26 cellular contexts compared by ENCODE assay signal in the genomic region with DNA sequence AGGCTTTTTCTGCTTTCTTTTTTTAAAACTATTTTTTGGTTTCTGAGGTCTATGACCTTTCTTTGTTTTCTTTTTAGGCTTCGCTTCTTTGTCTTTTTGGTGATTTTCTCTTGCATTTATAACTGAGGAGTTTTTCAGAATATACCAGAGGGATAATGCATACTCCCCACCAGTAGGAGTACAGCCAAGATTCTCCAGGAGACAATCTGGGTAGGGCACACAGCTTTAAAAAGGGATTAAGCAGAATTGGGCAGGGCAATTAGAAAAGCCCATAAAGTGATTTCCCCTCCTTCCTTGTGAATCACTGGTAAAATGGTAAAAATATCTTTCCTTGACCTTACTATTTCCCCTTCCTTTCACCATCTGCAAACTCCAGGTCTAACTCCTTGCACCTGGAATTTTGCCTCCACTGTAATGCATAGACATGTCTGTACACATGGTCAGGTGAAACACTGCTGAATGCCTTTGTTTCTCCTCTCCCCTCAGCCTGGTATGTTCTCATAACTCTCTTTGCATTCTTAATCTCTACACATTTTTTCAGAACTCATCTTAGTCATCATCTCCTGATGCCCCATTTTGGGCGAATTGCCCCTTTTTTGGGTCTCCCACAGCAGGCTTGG.
A peak's percentile ranks its signal among the peaks of the same experiment; 100 is the strongest.
DNase-seq lines count a peak whose midpoint lies in the region; ATAC-seq, FAIRE-seq and TF ChIP-seq lines count a peak whose summit lies in the region.
"Had no signal": no experiment of that assay in that cellular context is flagged by ENCODE, and none has a peak within 500 bp of the region (broad histone marks: within the 10 kb centered on the region; RNA-seq: fewer than 3 reads in every experiment).

No MANE protein-coding gene starts in this region.

- no peaks in the 10 kb centered on the region for H3K27me3 ChIP-seq in iPS-20b (ENCODE audit: insufficient read depth, low read length)
- H3K27me3 ChIP-seq in colonic mucosa, result no peaks in the 10 kb centered on the region
- H3K27me3 ChIP-seq: sigmoid colon, SJSA1 had no signal

- WGBS in A549 (ENCODE audit: missing lambda C conversion rate), result 80% methylated on average over 2 of the region's 2 CpGs

- H3K9ac ChIP-seq in iPS-20b (ENCODE audit: low read depth, low read length) (no peak overlapping the region), colonic mucosa (ENCODE audit: low read depth in 2 of 2, low read length in 2 of 2) (no peak overlapping the region)

- H3K4me3 Mint-ChIP-seq in activated T-helper 17 cell treated with anti-CD3 and anti-CD28 coated beads, Interleukin-2, amount 50 U/mL, for 72 hours, result peak overlapping the region; percentile 4
- H3K4me3 Mint-ChIP-seq: naive B cell; stimulated activated memory B cell treated with anti-CD40 and anti-IgM and Interleukin-4, amounts not matched to agents 10 μg/mL and 1 μg/mL and 100 μg/mL, for 72 hours; T-helper 1 cell treated with Interleukin-12 subunit alpha and Interleukin-12 subunit beta and Interleukin-4 antibody, amounts not matched to agents 30 μg/mL and 1 μg/mL, for 36 hours had no signal

- H3K27me3 Mint-ChIP-seq in activated T-helper 17 cell treated with anti-CD3 and anti-CD28 coated beads, Interleukin-2, amount 50 U/mL, for 72 hours, result no peaks in the 10 kb centered on the region
- H3K27me3 Mint-ChIP-seq: naive B cell; stimulated activated memory B cell treated with anti-CD40 and anti-IgM and Interleukin-4, amounts not matched to agents 10 μg/mL and 1 μg/mL and 100 μg/mL, for 72 hours had no signal

- no peak for TF ChIP-seq EP300 in A549 (IDR thresholded peaks at IDR 0.05)

- intact Hi-C loops in colonic mucosa (cut with DNase I), result no loop called here

- no peaks in the 10 kb centered on the region for H3K9me3 Mint-ChIP-seq in activated T-helper 17 cell treated with anti-CD3 and anti-CD28 coated beads, Interleukin-2, amount 50 U/mL, for 72 hours
- H3K9me3 Mint-ChIP-seq: stimulated activated memory B cell treated with anti-CD40 and anti-IgM and Interleukin-4, amounts not matched to agents 10 μg/mL and 1 μg/mL and 100 μg/mL, for 72 hours; T-helper 1 cell treated with Interleukin-12 subunit alpha and Interleukin-12 subunit beta and Interleukin-4 antibody, amounts not matched to agents 30 μg/mL and 1 μg/mL, for 36 hours had no signal

- POLR2A ChIA-PET in A549 (lab: Yijun Ruan, JAX), result no interaction called here

- CTCF ChIA-PET in A549 (lab: Yijun Ruan, JAX), result interaction anchor here (0.9 kb wide), 1 partner anchor 9 kb away, joined by 3 read pairs; no protein-coding TSS in a partner anchor

- DNase-seq in A549 (ENCODE audit: low read depth in 1 of 2, low spot score in 1 of 2) (no peak), D341Med (ENCODE audit: low spot score) (peak; percentile 25), globus pallidus (ENCODE audit: low spot score) (no peak), hypothalamus (lab: John Stamatoyannopoulos, UW) (no peak), colonic mucosa (no peak)
- DNase-seq: activated CD4-positive, alpha-beta T cell treated with anti-CD3 and anti-CD28 coated beads, Interleukin-2, amount 50 U/mL, for 1 hour; activated CD8-positive, alpha-beta memory T cell treated with anti-CD3 and anti-CD28 coated beads, Interleukin-2, amount 50 U/mL, for 48 hours; activated gamma-delta T cell; anterior cingulate cortex; DMS79; effector memory CD4-positive, alpha-beta T cell; MV-4-11; naive B cell; NCI-H1694 treated with DMSO at 0.1 percent for 48 hours; PC-9; posterior cingulate gyrus; sigmoid colon had no signal

- H3K4me3 ChIP-seq in A549 (no peak overlapping the region), iPS-20b (ENCODE audit: low read length) (peak overlapping the region; percentile 20; the same call in 1 of the 2 replicates), colonic mucosa (no peak overlapping the region)
- H3K4me3 ChIP-seq: lung, PC-9, sigmoid colon, SJSA1 had no signal

- H3K4me1 Mint-ChIP-seq in activated T-helper 17 cell treated with anti-CD3 and anti-CD28 coated beads, Interleukin-2, amount 50 U/mL, for 72 hours, result peaks cover 34% of the 10 kb centered on the region

- TF ChIP-seq CTCF in A549 (IDR thresholded peaks at IDR 0.05), result no peak
- no peak for TF ChIP-seq CTCF in colonic mucosa (IDR thresholded peaks at IDR 0.05)

- no peaks in the 10 kb centered on the region for H3K9me3 ChIP-seq in A549
- no peaks in the 10 kb centered on the region for H3K9me3 ChIP-seq in iPS-20b (ENCODE audit: insufficient read depth, low read depth, low read length)
- no peaks in the 10 kb centered on the region for H3K9me3 ChIP-seq in colonic mucosa
- H3K9me3 ChIP-seq: sigmoid colon, SJSA1 had no signal

- H3K27ac Mint-ChIP-seq in activated T-helper 17 cell treated with anti-CD3 and anti-CD28 coated beads, Interleukin-2, amount 50 U/mL, for 72 hours, result peak overlapping the region; percentile 29
- H3K27ac Mint-ChIP-seq: stimulated activated memory B cell treated with anti-CD40 and anti-IgM and Interleukin-4, amounts not matched to agents 10 μg/mL and 1 μg/mL and 100 μg/mL, for 72 hours; T-helper 1 cell treated with Interleukin-12 subunit alpha and Interleukin-12 subunit beta and Interleukin-4 antibody, amounts not matched to agents 30 μg/mL and 1 μg/mL, for 36 hours had no signal

- no peak for TF ChIP-seq RAD21 in A549 (conservative IDR thresholded peaks at IDR 0.05 in 1 of 2, IDR thresholded peaks at IDR 0.05 in 1 of 2)

- H3K36me3 Mint-ChIP-seq in activated T-helper 17 cell treated with anti-CD3 and anti-CD28 coated beads, Interleukin-2, amount 50 U/mL, for 72 hours (ENCODE audit: low read depth), result no peaks in the 10 kb centered on the region

- H3K36me3 ChIP-seq in iPS-20b (ENCODE audit: insufficient read depth, low read depth, low read length) (no peaks in the 10 kb centered on the region), colonic mucosa (no peaks in the 10 kb centered on the region)

- H3K4me1 ChIP-seq in A549, result peaks cover 54% of the 10 kb centered on the region
- H3K4me1 ChIP-seq in iPS-20b (ENCODE audit: insufficient read depth, low read length), result peaks cover 19% of the 10 kb centered on the region
- H3K4me1 ChIP-seq in colonic mucosa, result no peaks in the 10 kb centered on the region

- ATAC-seq in A549 (peak; percentile 52 to 53; a peak in 4 of 6 replicates), HG03196 (IDR thresholded peaks at IDR 0.05; ENCODE audit: unreplicated experiment) (no peak)
- ATAC-seq in activated T-helper 17 cell treated with anti-CD3 and anti-CD28 coated beads, Interleukin-2, amount 50 U/mL, for 72 hours (replicated peaks), result no peak
- ATAC-seq: stimulated activated memory B cell treated with anti-CD40 and anti-IgM and Interleukin-4, amounts not matched to agents 10 μg/mL and 1 μg/mL and 100 μg/mL, for 72 hours had no signal

- H3K27ac ChIP-seq in A549 (peak overlapping the region; percentile 5 to 37; a peak in 4 of 6 replicates), iPS-20b (ENCODE audit: low read length) (no peak overlapping the region), colonic mucosa (no peak overlapping the region)
- H3K27ac ChIP-seq: PC-9, sigmoid colon, SJSA1 had no signal

- FAIRE-seq in A549 (lab: Jason Lieb, UNC), result no peak
- FAIRE-seq: H54, HTR-8/SVneo had no signal

- H3K4me2 ChIP-seq in A549, result peak overlapping the region; percentile 29
- H3K4me2 ChIP-seq: PC-9 had no signal

- TF ChIP-seq POLR2A in A549 (IDR thresholded peaks at IDR 0.05; ENCODE audit: low read length), result no peak

TF ChIP-seq in A549, 52 proteins besides CTCF, POLR2A, EP300 and RAD21:
- TF ChIP-seq FOSB (CRISPR knock-in tag; IDR thresholded peaks at IDR 0.05), result no peak
- TF ChIP-seq POLR2AphosphoS2 (conservative IDR thresholded peaks at IDR 0.05; ENCODE audit: low read length), result no peak
- TF ChIP-seq, protein P1, sequence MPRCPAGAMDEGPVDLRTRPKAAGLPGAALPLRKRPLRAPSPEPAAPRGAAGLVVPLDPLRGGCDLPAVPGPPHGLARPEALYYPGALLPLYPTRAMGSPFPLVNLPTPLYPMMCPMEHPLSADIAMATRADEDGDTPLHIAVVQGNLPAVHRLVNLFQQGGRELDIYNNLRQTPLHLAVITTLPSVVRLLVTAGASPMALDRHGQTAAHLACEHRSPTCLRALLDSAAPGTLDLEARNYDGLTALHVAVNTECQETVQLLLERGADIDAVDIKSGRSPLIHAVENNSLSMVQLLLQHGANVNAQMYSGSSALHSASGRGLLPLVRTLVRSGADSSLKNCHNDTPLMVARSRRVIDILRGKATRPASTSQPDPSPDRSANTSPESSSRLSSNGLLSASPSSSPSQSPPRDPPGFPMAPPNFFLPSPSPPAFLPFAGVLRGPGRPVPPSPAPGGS (IDR thresholded peaks at IDR 0.05), result no peak
- no peak for TF ChIP-seq SMC3 (IDR thresholded peaks at IDR 0.05)
- TF ChIP-seq RFX5 (IDR thresholded peaks at IDR 0.05), result no peak
- TF ChIP-seq HOXB5 (CRISPR knock-in tag; IDR thresholded peaks at IDR 0.05), result no peak
- TF ChIP-seq, protein P2, sequence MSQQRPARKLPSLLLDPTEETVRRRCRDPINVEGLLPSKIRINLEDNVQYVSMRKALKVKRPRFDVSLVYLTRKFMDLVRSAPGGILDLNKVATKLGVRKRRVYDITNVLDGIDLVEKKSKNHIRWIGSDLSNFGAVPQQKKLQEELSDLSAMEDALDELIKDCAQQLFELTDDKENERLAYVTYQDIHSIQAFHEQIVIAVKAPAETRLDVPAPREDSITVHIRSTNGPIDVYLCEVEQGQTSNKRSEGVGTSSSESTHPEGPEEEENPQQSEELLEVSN (IDR thresholded peaks at IDR 0.05; ENCODE audit: borderline replicate concordance, low read depth), result no peak
- no peak for TF ChIP-seq ELK1 (IDR thresholded peaks at IDR 0.05; ENCODE audit: low read depth, low read length)
- TF ChIP-seq ATOH8 (CRISPR knock-in tag; IDR thresholded peaks at IDR 0.05; ENCODE audit: low read depth), result no peak
TF ChIP-seq in A549: peak in this region for 0.

Comparison
In these comparisons a context has a peak if more than half of its experiments do, and no peak if none do; other contexts are left out.
1. ATAC-seq: peak in A549 (2 of 2); none in activated T-helper 17 cell treated with anti-CD3 and anti-CD28 coated beads, Interleukin-2, amount 50 U/mL, for 72 hours (single experiment) and HG03196 (single experiment).
2. H3K27ac ChIP-seq: peak in A549 (2 of 2); none in iPS-20b (single experiment) and colonic mucosa (single experiment).